9 cellular contexts compared by ENCODE assay signal in the genomic region with DNA sequence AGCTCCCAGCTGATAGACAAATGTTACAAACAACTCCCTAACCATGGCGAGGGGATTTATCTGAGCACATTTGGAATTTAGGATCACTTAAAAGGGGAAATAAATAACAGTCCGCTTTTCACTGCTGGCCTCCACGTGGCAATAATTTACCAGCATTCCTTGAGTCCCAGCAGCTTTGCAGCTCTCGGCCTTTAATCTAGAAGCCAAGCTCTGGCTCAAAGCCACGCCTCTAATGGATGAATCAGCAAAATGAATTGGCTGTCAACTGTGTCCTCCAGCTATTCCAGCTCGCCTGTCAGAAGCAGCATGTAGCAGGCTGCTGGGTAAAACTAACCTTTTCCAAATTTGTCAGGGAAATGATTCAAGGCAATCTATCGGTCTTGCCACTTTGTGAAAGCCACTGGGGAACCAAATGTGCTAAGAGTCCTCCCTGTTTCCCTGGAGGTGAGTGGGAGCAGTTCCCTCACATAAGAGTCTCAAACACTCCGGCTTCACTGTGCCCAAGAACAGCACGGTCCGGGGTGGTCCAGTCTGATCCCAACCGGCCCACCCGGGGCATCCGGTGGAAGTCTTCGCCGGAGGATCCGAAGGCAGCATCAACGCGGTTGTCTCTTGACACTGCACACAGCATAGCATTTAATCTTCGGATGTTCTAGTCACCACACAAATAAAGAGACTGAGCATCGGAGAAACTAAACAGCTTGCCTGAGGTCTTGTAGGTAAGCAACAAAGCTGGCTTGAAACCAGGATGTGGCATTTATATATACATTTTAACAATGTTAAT.
DNase-seq lines count a peak whose midpoint lies in the region; ATAC-seq and TF ChIP-seq lines count a peak whose summit lies in the region.
"Had no signal": no experiment of that assay in that cellular context is flagged by ENCODE, and none has a peak within 500 bp of the region (broad histone marks: within the 10 kb centered on the region; RNA-seq: fewer than 3 reads in every experiment).

No MANE protein-coding gene starts in this region.

- peaks cover 3 to 27% (median 14%) of the 10 kb centered on the region in 3 donors for H3K36me3 Mint-ChIP-seq in naive thymus-derived CD8-positive, alpha-beta T cell

- TF ChIP-seq CTCF in mammary epithelial cell (conservative IDR thresholded peaks at IDR 0.05 in 1 of 2, IDR thresholded peaks at IDR 0.05 in 1 of 2; ENCODE audit: extremely low read depth in 1 of 2, insufficient read depth in 1 of 2, low read depth in 1 of 2, low read length in 2 of 2) = no peak

- no peak for ATAC-seq in naive thymus-derived CD8-positive, alpha-beta T cell
- no peak for ATAC-seq in GM21360 (IDR thresholded peaks at IDR 0.05; ENCODE audit: unreplicated experiment)

- H3K4me1 Mint-ChIP-seq in naive thymus-derived CD8-positive, alpha-beta T cell = peaks cover 13 to 26% (median 22%) of the 10 kb centered on the region in 4 donors

- no peaks in the 10 kb centered on the region for H3K27me3 ChIP-seq in mammary epithelial cell (ENCODE audit: insufficient read depth, low read length)

- peak overlapping the region in 1 of 10 donors; percentile 22 for H3K27ac Mint-ChIP-seq in naive thymus-derived CD8-positive, alpha-beta T cell

- in situ Hi-C loops in mammary epithelial cell (cut with MboI; ENCODE audit: low sequenced_read_pairs in 2 of 2) = no loop called here

- H4K20me1 ChIP-seq in mammary epithelial cell (ENCODE audit: insufficient read depth, low read length) = no peaks in the 10 kb centered on the region

- peak overlapping the region; percentile 50 for H3K27ac ChIP-seq in mammary epithelial cell (ENCODE audit: insufficient read depth, low read depth, low read length)
- peak overlapping the region in 18 of 21 experiments; percentile 29 to 80 (median 58) for H3K27ac ChIP-seq in skin epidermis

- H2AFZ ChIP-seq in mammary epithelial cell (ENCODE audit: low read depth, low read length) = peak overlapping the region; percentile 80

- no peak overlapping the region for H3K4me3 Mint-ChIP-seq in naive thymus-derived CD8-positive, alpha-beta T cell
- H3K4me3 Mint-ChIP-seq: naive B cell had no signal

- H3K79me2 ChIP-seq in mammary epithelial cell (ENCODE audit: insufficient read depth, low read length) = no peaks in the 10 kb centered on the region

- CTCF ChIA-PET in mammary epithelial cell (lab: Charles Lee; ENCODE audit: low non-redundant PET) = interaction anchor here (0.6 to 0.9 kb wide), 2 partner anchors 76 to 201 kb away, joined by 4 to 8 read pairs; no protein-coding TSS in a partner anchor

- DNase-seq in DMS153 (lab: John Stamatoyannopoulos, UW) (peak; percentile 5), NCI-H2227 (lab: John Stamatoyannopoulos, UW; ENCODE audit: unreplicated experiment) (peak; percentile 74), mammary epithelial cell (peak; percentile 87), iPS-NIHi11 (ENCODE audit: low spot score) (peak; percentile 74), NCI-H748 treated with DMSO at 0.1 percent for 48 hours (lab: John Stamatoyannopoulos, UW) (no peak)
- no peak for DNase-seq in naive thymus-derived CD8-positive, alpha-beta T cell
- DNase-seq: naive B cell had no signal

- no peaks in the 10 kb centered on the region for H3K9me3 ChIP-seq in mammary epithelial cell (replicated peaks; ENCODE audit: insufficient read depth, low read length)

- no peaks in the 10 kb centered on the region for H3K36me3 ChIP-seq in mammary epithelial cell (ENCODE audit: insufficient read depth, low read length)

- H3K9me3 Mint-ChIP-seq in naive thymus-derived CD8-positive, alpha-beta T cell = no peaks in the 10 kb centered on the region
- H3K9me3 Mint-ChIP-seq: naive B cell had no signal

- POLR2A ChIA-PET in naive thymus-derived CD8-positive, alpha-beta T cell (lab: Charles Lee) = no interaction called here

- intact Hi-C loops in mammary epithelial cell (cut with micrococcal nuclease) = loop anchor here (2.0 kb wide), 1 partner anchor 42 kb away; no protein-coding TSS in a partner anchor

- peak overlapping the region; percentile 78 for H3K4me2 ChIP-seq in mammary epithelial cell (ENCODE audit: insufficient read depth, low read depth, low read length)

- H3K27me3 Mint-ChIP-seq in naive thymus-derived CD8-positive, alpha-beta T cell = no peaks in the 10 kb centered on the region
- H3K27me3 Mint-ChIP-seq: naive B cell had no signal

- WGBS in mammary epithelial cell (ENCODE audit: low coverage, missing lambda C conversion rate) = 5% methylated on average over 20 of the region's 20 CpGs

- H3K9ac ChIP-seq in mammary epithelial cell (ENCODE audit: insufficient read depth, low read length) = peak overlapping the region; percentile 17

- H3K4me3 ChIP-seq in mammary epithelial cell (replicated peaks in 1 of 3; ENCODE audit: insufficient read depth in 1 of 3, low read depth in 2 of 3, low read length in 3 of 3) (peak overlapping the region; percentile 16 to 39 (median 22)), skin epidermis (peak overlapping the region; percentile 2 to 39 (median 12))

- peaks cover 17% of the 10 kb centered on the region for H3K4me1 ChIP-seq in mammary epithelial cell (ENCODE audit: insufficient read depth, low read length)

- dilution Hi-C loops in mammary epithelial cell (cut with HindIII; ENCODE audit: low sequenced_read_pairs) = loop anchor here (5.0 kb wide), 1 partner anchor 39 kb away; no protein-coding TSS in a partner anchor

- BruUV-seq in mammary epithelial cell (replicated peaks; lab: Mats Ljungman, UMichigan) = TSS peak; percentile 25

Comparison
In these comparisons a context has a peak if more than half of its experiments do, and no peak if none do; other contexts are left out.
1. DNase-seq: peak in DMS153 (single experiment), NCI-H2227 (single experiment), mammary epithelial cell (single experiment) and iPS-NIHi11 (single experiment); none in NCI-H748 treated with DMSO at 0.1 percent for 48 hours (single experiment) and naive thymus-derived CD8-positive, alpha-beta T cell (0 of 10).